ENCODE assay signal across 16 cellular contexts in genomic region chr9:88742483-88742882, GRCh38.
A peak's percentile ranks its signal among the peaks of the same experiment; 100 is the strongest.
DNase-seq lines count a peak whose midpoint lies in the region; ATAC-seq, FAIRE-seq and TF ChIP-seq lines count a peak whose summit lies in the region.
"Had no signal": no experiment of that assay in that cellular context is flagged by ENCODE, and none has a peak within 500 bp of the region (broad histone marks: within the 10 kb centered on the region; RNA-seq: fewer than 3 reads in every experiment).

No MANE protein-coding gene starts in this region.

- H3K9me3 ChIP-seq in breast epithelium (no peaks in the 10 kb centered on the region), endothelial cell of umbilical vein (replicated peaks; ENCODE audit: control insufficient read depth, insufficient read depth, low read length) (no peaks in the 10 kb centered on the region)
- H3K9me3 ChIP-seq: stomach had no signal

- POLR2A ChIA-PET in MCF 10A (lab: Yijun Ruan, JAX) (interaction anchor here (0.8 to 1.2 kb wide), 3 partner anchors 13 to 85 kb away, joined by 3 to 7 read pairs (median 3); no protein-coding TSS in a partner anchor), endothelial cell of umbilical vein (lab: Charles Lee) (no interaction called here)
- POLR2A ChIA-PET in activated CD8-positive, alpha-beta T cell treated with anti-CD3 and anti-CD28 coated beads, Interleukin-2, amount 10 ng/mL, durations not matched to agents 7 days and 5 days (lab: Charles Lee), result no interaction called here

- no peak overlapping the region for H3K9ac ChIP-seq in endothelial cell of umbilical vein (replicated peaks; ENCODE audit: extremely low read depth, insufficient read depth, low read length)

- peaks cover 7% of the 10 kb centered on the region for H3K9me3 Mint-ChIP-seq in MCF 10A (ENCODE audit: unreplicated experiment)
- H3K9me3 Mint-ChIP-seq in activated CD8-positive, alpha-beta T cell treated with anti-CD3 and anti-CD28 coated beads, Interleukin-2, amount 10 ng/mL, durations not matched to agents 7 days and 5 days (ENCODE audit: insufficient read depth), result no peaks in the 10 kb centered on the region
- H3K9me3 Mint-ChIP-seq in activated T-helper 1 cell treated with anti-CD3 and anti-CD28 coated beads, Interleukin-12 subunit alpha, Interleukin-12 subunit beta, Interleukin-2, Interleukin-4 antibody, amounts not matched to agents 30 ng/mL and 10 ng/mL and 1 ng/mL, durations not matched to agents 14 hours and 24 hours and 36 hours, result no peaks in the 10 kb centered on the region

- no peaks in the 10 kb centered on the region for H3K27me3 ChIP-seq in breast epithelium
- no peaks in the 10 kb centered on the region for H3K27me3 ChIP-seq in endothelial cell of umbilical vein (ENCODE audit: control insufficient read depth in 2 of 2, insufficient read depth in 2 of 2, low read length in 2 of 2)
- H3K27me3 ChIP-seq: stomach had no signal

- DNase-seq in MCF 10A (ENCODE audit: unreplicated experiment), result peak; percentile 92
- DNase-seq in breast epithelium (ENCODE audit: low spot score in 2 of 2), result no peak
- no peak for DNase-seq in endothelial cell of umbilical vein (ENCODE audit: low read depth, low spot score)
- peak; percentile 43 for DNase-seq in middle frontal gyrus (ENCODE audit: extremely low spot score, low spot score)
- DNase-seq in activated CD8-positive, alpha-beta T cell treated with anti-CD3 and anti-CD28 coated beads, Interleukin-2, amount 10 ng/mL, durations not matched to agents 7 days and 5 days, result no peak
- DNase-seq in DMS79 (lab: John Stamatoyannopoulos, UW), result no peak
- DNase-seq in NCI-H69 (lab: John Stamatoyannopoulos, UW), result no peak
- DNase-seq in activated T-helper 1 cell treated with anti-CD3 and anti-CD28 coated beads, Interleukin-12 subunit alpha, Interleukin-12 subunit beta, Interleukin-2, Interleukin-4 antibody, amounts not matched to agents 30 ng/mL and 10 ng/mL and 1 ng/mL, durations not matched to agents 14 hours and 24 hours and 36 hours (ENCODE audit: low spot score), result no peak
- DNase-seq: 8988T; activated CD4-positive, alpha-beta T cell treated with anti-CD3 and anti-CD28 coated beads, Interleukin-2, amount 50 U/mL, for 48 hours; activated naive CD4-positive, alpha-beta T cell treated with Interleukin-2 at 50 U/mL for 16 hours; NCI-H2081 treated with DMSO at 0.1 percent for 48 hours; stimulated activated CD4-positive, alpha-beta T cell treated with anti-CD3 and anti-CD28 coated beads, Interleukin-2, amount 100 ng/mL, for 48 hours; stomach; T-helper 2 cell had no signal

- no peak for TF ChIP-seq CTCF in MCF 10A (IDR thresholded peaks at IDR 0.05; ENCODE audit: unreplicated experiment)
- TF ChIP-seq CTCF in breast epithelium (IDR thresholded peaks at IDR 0.05), result no peak
- TF ChIP-seq CTCF in endothelial cell of umbilical vein (IDR thresholded peaks at IDR 0.05; ENCODE audit: extremely low read depth in 1 of 2, insufficient read depth in 1 of 2, low read depth in 1 of 2, low read length in 2 of 2), result no peak

- peak overlapping the region; percentile 19 for H2AFZ ChIP-seq in endothelial cell of umbilical vein (ENCODE audit: low read depth, low read length)

- no peaks in the 10 kb centered on the region for H3K27me3 Mint-ChIP-seq in MCF 10A (ENCODE audit: insufficient read depth, unreplicated experiment)
- H3K27me3 Mint-ChIP-seq in activated CD8-positive, alpha-beta T cell treated with anti-CD3 and anti-CD28 coated beads, Interleukin-2, amount 10 ng/mL, durations not matched to agents 7 days and 5 days (ENCODE audit: low read depth), result no peaks in the 10 kb centered on the region
- H3K27me3 Mint-ChIP-seq in activated T-helper 1 cell treated with anti-CD3 and anti-CD28 coated beads, Interleukin-12 subunit alpha, Interleukin-12 subunit beta, Interleukin-2, Interleukin-4 antibody, amounts not matched to agents 30 ng/mL and 10 ng/mL and 1 ng/mL, durations not matched to agents 14 hours and 24 hours and 36 hours (ENCODE audit: insufficient read depth), result peaks cover 7% of the 10 kb centered on the region

- H3K9me1 ChIP-seq in endothelial cell of umbilical vein (replicated peaks; ENCODE audit: control insufficient read depth, extremely low read depth, insufficient read depth, low read length), result no peaks in the 10 kb centered on the region

- intact Hi-C loops in MCF 10A (cut with micrococcal nuclease) (no loop called here), breast epithelium (cut with DNase I; ENCODE audit: low total_unique reads) (no loop called here), endothelial cell of umbilical vein (cut with micrococcal nuclease) (no loop called here)
- intact Hi-C loops in activated T-helper 1 cell treated with anti-CD3 and anti-CD28 coated beads, Interleukin-12 subunit alpha, Interleukin-12 subunit beta, Interleukin-2, Interleukin-4 antibody, amounts not matched to agents 30 ng/mL and 10 ng/mL and 1 ng/mL, durations not matched to agents 14 hours and 24 hours and 36 hours (cut with micrococcal nuclease), result no loop called here

- no peaks in the 10 kb centered on the region for H3K36me3 Mint-ChIP-seq in MCF 10A (ENCODE audit: insufficient read depth, unreplicated experiment)
- H3K36me3 Mint-ChIP-seq in activated CD8-positive, alpha-beta T cell treated with anti-CD3 and anti-CD28 coated beads, Interleukin-2, amount 10 ng/mL, durations not matched to agents 7 days and 5 days (ENCODE audit: low read depth), result no peaks in the 10 kb centered on the region
- no peaks in the 10 kb centered on the region for H3K36me3 Mint-ChIP-seq in activated T-helper 1 cell treated with anti-CD3 and anti-CD28 coated beads, Interleukin-12 subunit alpha, Interleukin-12 subunit beta, Interleukin-2, Interleukin-4 antibody, amounts not matched to agents 30 ng/mL and 10 ng/mL and 1 ng/mL, durations not matched to agents 14 hours and 24 hours and 36 hours (ENCODE audit: low read depth)

- peaks cover 26% of the 10 kb centered on the region for H3K4me1 Mint-ChIP-seq in MCF 10A (ENCODE audit: insufficient read depth, unreplicated experiment)
- H3K4me1 Mint-ChIP-seq in activated CD8-positive, alpha-beta T cell treated with anti-CD3 and anti-CD28 coated beads, Interleukin-2, amount 10 ng/mL, durations not matched to agents 7 days and 5 days (ENCODE audit: low read depth), result no peaks in the 10 kb centered on the region
- H3K4me1 Mint-ChIP-seq in activated T-helper 1 cell treated with anti-CD3 and anti-CD28 coated beads, Interleukin-12 subunit alpha, Interleukin-12 subunit beta, Interleukin-2, Interleukin-4 antibody, amounts not matched to agents 30 ng/mL and 10 ng/mL and 1 ng/mL, durations not matched to agents 14 hours and 24 hours and 36 hours (ENCODE audit: low read depth), result no peaks in the 10 kb centered on the region

- ATAC-seq in activated CD8-positive, alpha-beta T cell treated with anti-CD3 and anti-CD28 coated beads, Interleukin-2, amount 10 ng/mL, durations not matched to agents 7 days and 5 days, result no peak

- H3K27ac ChIP-seq in breast epithelium (peak overlapping the region in 1 of 2 donors; percentile 32), endothelial cell of umbilical vein (ENCODE audit: insufficient read depth, low read depth, low read length) (no peak overlapping the region)

- BruUV-seq in MCF 10A (replicated peaks; lab: Mats Ljungman, UMichigan) (no TSS peak), endothelial cell of umbilical vein (replicated peaks; lab: Mats Ljungman, UMichigan) (no TSS peak)

- H3K4me3 ChIP-seq in breast epithelium (no peak overlapping the region), endothelial cell of umbilical vein (replicated peaks in 1 of 3; ENCODE audit: insufficient read depth in 1 of 3, low read depth in 1 of 3, low read length in 3 of 3) (no peak overlapping the region)
- H3K4me3 ChIP-seq: stomach had no signal

- H3K79me2 ChIP-seq in endothelial cell of umbilical vein (ENCODE audit: control insufficient read depth, insufficient read depth, low read length), result no peaks in the 10 kb centered on the region

- CTCF ChIA-PET in MCF 10A (lab: Yijun Ruan, JAX) (no interaction called here), endothelial cell of umbilical vein (lab: Charles Lee) (interaction anchor here (0.7 to 1.6 kb wide), 2 partner anchors 22 to 259 kb away, joined by 3 to 4 read pairs; no protein-coding TSS in a partner anchor)
- CTCF ChIA-PET in activated CD8-positive, alpha-beta T cell treated with anti-CD3 and anti-CD28 coated beads, Interleukin-2, amount 10 ng/mL, durations not matched to agents 7 days and 5 days (lab: Charles Lee), result no interaction called here

- H3K36me3 ChIP-seq in breast epithelium (no peaks in the 10 kb centered on the region), endothelial cell of umbilical vein (ENCODE audit: control insufficient read depth in 2 of 2, extremely low read depth in 1 of 2, insufficient read depth in 2 of 2, low read length in 2 of 2) (no peaks in the 10 kb centered on the region)
- H3K36me3 ChIP-seq: stomach had no signal

- dilution Hi-C loops in endothelial cell of umbilical vein (cut with MboI; ENCODE audit: extremely low pct_ligation_motif_present, low sequenced_read_pairs), result no loop called here

- H3K4me3 Mint-ChIP-seq in MCF 10A (ENCODE audit: unreplicated experiment), result no peak overlapping the region
- H3K4me3 Mint-ChIP-seq in activated CD8-positive, alpha-beta T cell treated with anti-CD3 and anti-CD28 coated beads, Interleukin-2, amount 10 ng/mL, durations not matched to agents 7 days and 5 days, result no peak overlapping the region
- H3K4me3 Mint-ChIP-seq in activated T-helper 1 cell treated with anti-CD3 and anti-CD28 coated beads, Interleukin-12 subunit alpha, Interleukin-12 subunit beta, Interleukin-2, Interleukin-4 antibody, amounts not matched to agents 30 ng/mL and 10 ng/mL and 1 ng/mL, durations not matched to agents 14 hours and 24 hours and 36 hours, result no peak overlapping the region

- no peak for TF ChIP-seq POLR2A in breast epithelium (IDR thresholded peaks at IDR 0.05)
- TF ChIP-seq POLR2A in endothelial cell of umbilical vein (IDR thresholded peaks at IDR 0.05; ENCODE audit: low read depth, low read length), result no peak

- H4K20me1 ChIP-seq in endothelial cell of umbilical vein (replicated peaks; ENCODE audit: control insufficient read depth, extremely low read depth, insufficient read depth, low read length), result no peaks in the 10 kb centered on the region

- H3K4me1 ChIP-seq in breast epithelium (no peaks in the 10 kb centered on the region), endothelial cell of umbilical vein (ENCODE audit: control insufficient read depth, extremely low read depth, insufficient read depth, low read length) (peaks cover 7% of the 10 kb centered on the region)

- peak overlapping the region; percentile 40 for H3K27ac Mint-ChIP-seq in MCF 10A (ENCODE audit: low read depth, unreplicated experiment)
- H3K27ac Mint-ChIP-seq in activated CD8-positive, alpha-beta T cell treated with anti-CD3 and anti-CD28 coated beads, Interleukin-2, amount 10 ng/mL, durations not matched to agents 7 days and 5 days, result no peak overlapping the region
- no peak overlapping the region for H3K27ac Mint-ChIP-seq in activated T-helper 1 cell treated with anti-CD3 and anti-CD28 coated beads, Interleukin-12 subunit alpha, Interleukin-12 subunit beta, Interleukin-2, Interleukin-4 antibody, amounts not matched to agents 30 ng/mL and 10 ng/mL and 1 ng/mL, durations not matched to agents 14 hours and 24 hours and 36 hours

- H3K4me2 ChIP-seq in endothelial cell of umbilical vein (ENCODE audit: insufficient read depth, low read length), result no peak overlapping the region

- FAIRE-seq in endothelial cell of umbilical vein (lab: Jason Lieb, UNC), result no peak
- FAIRE-seq: colon had no signal

Comparison
In these comparisons a context has a peak if more than half of its experiments do, and no peak if none do; other contexts are left out.
1. DNase-seq: peak in MCF 10A (single experiment) and middle frontal gyrus (single experiment); none in breast epithelium (0 of 2), endothelial cell of umbilical vein (single experiment), activated CD8-positive, alpha-beta T cell treated with anti-CD3 and anti-CD28 coated beads, Interleukin-2, amount 10 ng/mL, durations not matched to agents 7 days and 5 days (single experiment), DMS79 (single experiment), NCI-H69 (single experiment) and activated T-helper 1 cell treated with anti-CD3 and anti-CD28 coated beads, Interleukin-12 subunit alpha, Interleukin-12 subunit beta, Interleukin-2, Interleukin-4 antibody, amounts not matched to agents 30 ng/mL and 10 ng/mL and 1 ng/mL, durations not matched to agents 14 hours and 24 hours and 36 hours (single experiment).